In the genomic region with DNA sequence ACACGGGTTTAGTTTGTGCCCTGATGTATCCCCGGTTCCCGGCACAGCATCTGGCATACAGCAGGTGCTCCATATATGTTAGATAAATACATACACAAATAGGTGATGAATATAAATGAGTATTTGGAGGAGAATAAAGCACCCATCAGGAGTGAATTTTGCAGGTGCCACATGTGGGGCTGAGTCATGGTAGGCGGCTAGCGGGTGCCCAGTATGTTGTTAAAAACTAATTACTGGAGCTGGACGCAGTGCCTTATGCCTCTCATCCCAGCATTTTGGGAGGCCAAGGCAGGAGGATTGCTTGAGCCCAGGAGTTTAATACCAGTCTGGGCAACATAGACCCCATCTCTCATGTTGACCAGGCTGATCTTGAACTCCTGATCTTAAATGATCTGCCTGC, we compare ENCODE assay signal across 19 cellular contexts.
"Had no signal": no experiment of that assay in that cellular context is flagged by ENCODE, and none has a peak within 500 bp of the region (broad histone marks: within the 10 kb centered on the region; RNA-seq: fewer than 3 reads in every experiment).

No MANE protein-coding gene starts in this region.

- H3K4me3 ChIP-seq: adrenal gland, cardiac muscle cell, mucosa of descending colon, upper lobe of left lung had no signal

- H3K4me3 Mint-ChIP-seq: activated T-cell treated with anti-CD3 and anti-CD28 coated beads, Interleukin-2, amount 50 U/mL, for 72 hours; memory B cell; naive B cell; stimulated activated naive CD8-positive, alpha-beta T cell treated with anti-CD3 and anti-CD28 coated beads, Interleukin-15, amount 100 ng/mL, for 72 hours; T-helper 2 cell treated with Interferon-gamma antibody and Interleukin-4, amounts not matched to agents 5 μg/mL and 100 μg/mL, for 36 hours had no signal

- ATAC-seq: activated naive CD4-positive, alpha-beta T cell treated with anti-CD3 and anti-CD28 coated beads, Interleukin-2, amount 50 U/mL, for 72 hours; activated T-cell treated with anti-CD3 and anti-CD28 coated beads, Interleukin-2, amount 50 U/mL, for 72 hours; foreskin keratinocyte; left lobe of liver; mucosa of descending colon; stimulated activated naive CD8-positive, alpha-beta T cell treated with anti-CD3 and anti-CD28 coated beads, Interleukin-15, amount 100 ng/mL, for 72 hours had no signal

- DNase-seq: activated CD4-positive, alpha-beta T cell treated with anti-CD3 and anti-CD28 coated beads, Interleukin-2, amount 50 U/mL, for 4 hours; activated gamma-delta T cell treated with Interleukin-2 at 50 U/mL for 16 hours; activated T-cell treated with anti-CD3 and anti-CD28 coated beads, Interleukin-2, amount 50 U/mL, for 72 hours; adrenal gland; foreskin keratinocyte; glutamatergic neuron; hypothalamus; naive B cell; retina; stimulated activated naive CD8-positive, alpha-beta T cell treated with anti-CD3 and anti-CD28 coated beads, Interleukin-15, amount 100 ng/mL, for 72 hours; upper lobe of left lung had no signal

- H3K36me3 Mint-ChIP-seq: activated naive CD4-positive, alpha-beta T cell treated with anti-CD3 and anti-CD28 coated beads, Interleukin-2, amount 50 U/mL, for 72 hours; memory B cell; naive B cell had no signal

- H3K27ac ChIP-seq: cardiac muscle cell, foreskin keratinocyte had no signal

- H3K9me3 Mint-ChIP-seq: activated naive CD4-positive, alpha-beta T cell treated with anti-CD3 and anti-CD28 coated beads, Interleukin-2, amount 50 U/mL, for 72 hours; activated T-cell treated with anti-CD3 and anti-CD28 coated beads, Interleukin-2, amount 50 U/mL, for 72 hours; memory B cell; naive B cell; stimulated activated naive CD8-positive, alpha-beta T cell treated with anti-CD3 and anti-CD28 coated beads, Interleukin-15, amount 100 ng/mL, for 72 hours; T-helper 2 cell treated with Interferon-gamma antibody and Interleukin-4, amounts not matched to agents 5 μg/mL and 100 μg/mL, for 36 hours had no signal

- H3K36me3 ChIP-seq: adrenal gland, cardiac muscle cell, upper lobe of left lung had no signal

- H3K27me3 Mint-ChIP-seq: memory B cell; naive B cell; stimulated activated naive CD8-positive, alpha-beta T cell treated with anti-CD3 and anti-CD28 coated beads, Interleukin-15, amount 100 ng/mL, for 72 hours had no signal

- H3K27me3 ChIP-seq: adrenal gland, cardiac muscle cell, foreskin keratinocyte, upper lobe of left lung had no signal

- H3K9me3 ChIP-seq: adrenal gland, mucosa of descending colon, upper lobe of left lung had no signal

- H3K27ac Mint-ChIP-seq: activated naive CD4-positive, alpha-beta T cell treated with anti-CD3 and anti-CD28 coated beads, Interleukin-2, amount 50 U/mL, for 72 hours; activated T-cell treated with anti-CD3 and anti-CD28 coated beads, Interleukin-2, amount 50 U/mL, for 72 hours; memory B cell; stimulated activated naive CD8-positive, alpha-beta T cell treated with anti-CD3 and anti-CD28 coated beads, Interleukin-15, amount 100 ng/mL, for 72 hours; T-helper 2 cell treated with Interferon-gamma antibody and Interleukin-4, amounts not matched to agents 5 μg/mL and 100 μg/mL, for 36 hours had no signal

- FAIRE-seq: keratinocyte, TTC549 had no signal
